In the genomic region with DNA sequence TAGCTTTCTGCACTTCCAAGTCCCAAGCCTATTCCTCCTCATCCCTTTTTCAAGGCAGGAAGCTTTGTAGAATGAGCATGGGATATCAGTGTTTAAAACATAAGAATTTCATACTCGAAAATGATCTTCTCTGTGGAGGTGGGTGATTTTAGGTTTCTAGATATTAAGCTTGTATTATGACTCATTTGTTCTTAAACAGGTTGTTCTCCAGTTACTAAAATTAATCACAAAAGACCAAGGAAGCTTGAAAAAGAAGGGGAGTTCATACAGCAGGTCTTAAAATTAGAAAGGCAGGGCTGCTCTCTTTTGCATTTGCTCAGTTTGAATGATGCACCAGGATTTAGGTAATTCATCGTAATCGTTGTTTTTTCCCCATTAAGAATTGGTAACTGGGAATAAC, we compare ENCODE assay signal across 29 cellular contexts.
DNase-seq lines count a peak whose midpoint lies in the region; ATAC-seq, FAIRE-seq and TF ChIP-seq lines count a peak whose summit lies in the region.
"Had no signal": no experiment of that assay in that cellular context is flagged by ENCODE, and none has a peak within 500 bp of the region (broad histone marks: within the 10 kb centered on the region; RNA-seq: fewer than 3 reads in every experiment).

No MANE protein-coding gene starts in this region.

- no peaks in the 10 kb centered on the region for H3F3A ChIP-seq in smooth muscle cell (ENCODE audit: low read depth)

- no peaks in the 10 kb centered on the region for H3K27me3 ChIP-seq in RWPE2 (ENCODE audit: insufficient read depth, poor library complexity, severe bottlenecking)
- H3K27me3 ChIP-seq in smooth muscle cell (ENCODE audit: low read depth) = no peaks in the 10 kb centered on the region
- H3K27me3 ChIP-seq: heart right ventricle, testis, uterus had no signal

- no peak for TF ChIP-seq CTCF in RWPE2 (IDR thresholded peaks at IDR 0.05; ENCODE audit: poor library complexity, severe bottlenecking)
- no peak for TF ChIP-seq CTCF in smooth muscle cell (IDR thresholded peaks at IDR 0.05; ENCODE audit: borderline replicate concordance, insufficient read depth, poor library complexity, severe bottlenecking)

- peak overlapping the region; percentile 2 for H3K27ac Mint-ChIP-seq in activated naive CD4-positive, alpha-beta T cell treated with anti-CD3 and anti-CD28 coated beads, Interleukin-2, amount 10 ng/mL, durations not matched to agents 7 days and 5 days
- H3K27ac Mint-ChIP-seq in activated naive CD8-positive, alpha-beta T cell treated with anti-CD3 and anti-CD28 coated beads for 36 hours = peak overlapping the region; percentile 91
- H3K27ac Mint-ChIP-seq in stimulated activated effector memory CD8-positive, alpha-beta T cell treated with anti-CD3 and anti-CD28 coated beads, Interleukin-12 subunit alpha, Interleukin-12 subunit beta, amount 100 ng/mL, for 72 hours = peak overlapping the region; percentile 20
- H3K27ac Mint-ChIP-seq: activated naive CD8-positive, alpha-beta T cell treated with anti-CD3 and anti-CD28 coated beads, Interleukin-2, amount 10 ng/mL, durations not matched to agents 7 days and 5 days had no signal

- H3K4me2 ChIP-seq in smooth muscle cell = no peak overlapping the region
- H3K4me2 ChIP-seq: KMS-11 had no signal

- H2AFZ ChIP-seq in smooth muscle cell (ENCODE audit: low read depth) = no peak overlapping the region

- ATAC-seq in RWPE2 (ENCODE audit: low read depth) = no peak
- ATAC-seq in stimulated activated effector memory CD8-positive, alpha-beta T cell treated with anti-CD3 and anti-CD28 coated beads, Interleukin-12 subunit alpha, Interleukin-12 subunit beta, amount 100 ng/mL, for 72 hours = peak; percentile 43
- ATAC-seq: heart right ventricle had no signal

- H3K27ac ChIP-seq in RWPE2 (ENCODE audit: poor library complexity, severe bottlenecking) (peak overlapping the region; percentile 87), smooth muscle cell (ENCODE audit: low read depth) (no peak overlapping the region)
- H3K27ac ChIP-seq: C4-2B, heart right ventricle, KMS-11, testis, uterus had no signal

- no peaks in the 10 kb centered on the region for H3K36me3 ChIP-seq in RWPE2 (ENCODE audit: low read depth)
- no peaks in the 10 kb centered on the region for H3K36me3 ChIP-seq in smooth muscle cell (ENCODE audit: low read depth)
- H3K36me3 ChIP-seq: uterus had no signal

- CTCF ChIA-PET in activated naive CD4-positive, alpha-beta T cell treated with anti-CD3 and anti-CD28 coated beads, Interleukin-2, amount 10 ng/mL, durations not matched to agents 7 days and 5 days (lab: Charles Lee) = interaction anchor here (1.2 kb wide), 1 partner anchor 44 kb away, joined by 3 read pairs; no protein-coding TSS in a partner anchor

- no peaks in the 10 kb centered on the region for H3K27me3 Mint-ChIP-seq in activated naive CD4-positive, alpha-beta T cell treated with anti-CD3 and anti-CD28 coated beads, Interleukin-2, amount 10 ng/mL, durations not matched to agents 7 days and 5 days
- H3K27me3 Mint-ChIP-seq in activated naive CD8-positive, alpha-beta T cell treated with anti-CD3 and anti-CD28 coated beads for 36 hours = no peaks in the 10 kb centered on the region
- H3K27me3 Mint-ChIP-seq: activated naive CD8-positive, alpha-beta T cell treated with anti-CD3 and anti-CD28 coated beads, Interleukin-2, amount 10 ng/mL, durations not matched to agents 7 days and 5 days had no signal

- H3K4me3 Mint-ChIP-seq in activated naive CD4-positive, alpha-beta T cell treated with anti-CD3 and anti-CD28 coated beads, Interleukin-2, amount 10 ng/mL, durations not matched to agents 7 days and 5 days = no peak overlapping the region
- H3K4me3 Mint-ChIP-seq in activated naive CD8-positive, alpha-beta T cell treated with anti-CD3 and anti-CD28 coated beads for 36 hours = no peak overlapping the region
- peak overlapping the region; percentile 21 for H3K4me3 Mint-ChIP-seq in stimulated activated effector memory CD8-positive, alpha-beta T cell treated with anti-CD3 and anti-CD28 coated beads, Interleukin-12 subunit alpha, Interleukin-12 subunit beta, amount 100 ng/mL, for 72 hours
- H3K4me3 Mint-ChIP-seq: activated naive CD8-positive, alpha-beta T cell treated with anti-CD3 and anti-CD28 coated beads, Interleukin-2, amount 10 ng/mL, durations not matched to agents 7 days and 5 days had no signal

- 91% methylated on average over 3 of the region's 3 CpGs for WGBS in smooth muscle cell (ENCODE audit: low lambda C conversion rate)

- H3K36me3 Mint-ChIP-seq in activated naive CD4-positive, alpha-beta T cell treated with anti-CD3 and anti-CD28 coated beads, Interleukin-2, amount 10 ng/mL, durations not matched to agents 7 days and 5 days = peaks cover 56% of the 10 kb centered on the region
- peaks cover 53% of the 10 kb centered on the region for H3K36me3 Mint-ChIP-seq in activated naive CD8-positive, alpha-beta T cell treated with anti-CD3 and anti-CD28 coated beads for 36 hours
- H3K36me3 Mint-ChIP-seq in stimulated activated effector memory CD8-positive, alpha-beta T cell treated with anti-CD3 and anti-CD28 coated beads, Interleukin-12 subunit alpha, Interleukin-12 subunit beta, amount 100 ng/mL, for 72 hours = peaks cover 7% of the 10 kb centered on the region

- H3K4me1 ChIP-seq in RWPE2 (ENCODE audit: insufficient read depth, poor library complexity, severe bottlenecking) (peaks cover 44% of the 10 kb centered on the region), smooth muscle cell (ENCODE audit: low read depth) (no peaks in the 10 kb centered on the region)
- H3K4me1 ChIP-seq: uterus had no signal

- peaks cover 69% of the 10 kb centered on the region for H3K4me1 Mint-ChIP-seq in activated naive CD4-positive, alpha-beta T cell treated with anti-CD3 and anti-CD28 coated beads, Interleukin-2, amount 10 ng/mL, durations not matched to agents 7 days and 5 days
- H3K4me1 Mint-ChIP-seq in activated naive CD8-positive, alpha-beta T cell treated with anti-CD3 and anti-CD28 coated beads for 36 hours = peaks cover 77% of the 10 kb centered on the region
- H3K4me1 Mint-ChIP-seq in stimulated activated effector memory CD8-positive, alpha-beta T cell treated with anti-CD3 and anti-CD28 coated beads, Interleukin-12 subunit alpha, Interleukin-12 subunit beta, amount 100 ng/mL, for 72 hours = peaks cover 56% of the 10 kb centered on the region

- H3K9ac ChIP-seq in smooth muscle cell (ENCODE audit: low read depth) = no peak overlapping the region
- H3K9ac ChIP-seq: KMS-11 had no signal

- no peaks in the 10 kb centered on the region for H3K9me3 Mint-ChIP-seq in activated naive CD4-positive, alpha-beta T cell treated with anti-CD3 and anti-CD28 coated beads, Interleukin-2, amount 10 ng/mL, durations not matched to agents 7 days and 5 days
- peaks cover 4% of the 10 kb centered on the region for H3K9me3 Mint-ChIP-seq in activated naive CD8-positive, alpha-beta T cell treated with anti-CD3 and anti-CD28 coated beads for 36 hours
- H3K9me3 Mint-ChIP-seq in stimulated activated effector memory CD8-positive, alpha-beta T cell treated with anti-CD3 and anti-CD28 coated beads, Interleukin-12 subunit alpha, Interleukin-12 subunit beta, amount 100 ng/mL, for 72 hours = no peaks in the 10 kb centered on the region

- H3K79me2 ChIP-seq in smooth muscle cell (ENCODE audit: low read depth) = no peaks in the 10 kb centered on the region

- DNase-seq in activated naive CD4-positive, alpha-beta T cell treated with anti-CD3 and anti-CD28 coated beads, Interleukin-2, amount 10 ng/mL, durations not matched to agents 7 days and 5 days = no peak
- no peak for DNase-seq in activated naive CD4-positive, alpha-beta T cell (lab: John Stamatoyannopoulos, UW)
- no peak for DNase-seq in RWPE2 (ENCODE audit: low spot score)
- no peak for DNase-seq in activated naive CD8-positive, alpha-beta T cell treated with anti-CD3 and anti-CD28 coated beads for 36 hours
- DNase-seq in stimulated activated effector memory CD8-positive, alpha-beta T cell treated with anti-CD3 and anti-CD28 coated beads, Interleukin-12 subunit alpha, Interleukin-12 subunit beta, amount 100 ng/mL, for 72 hours (ENCODE audit: low spot score in 2 of 2) = no peak
- DNase-seq in urothelium cell line (ENCODE audit: low spot score) = no peak
- no peak for DNase-seq in smooth muscle cell (lab: John Stamatoyannopoulos, UW; ENCODE audit: unreplicated experiment)
- DNase-seq: activated CD4-positive, alpha-beta T cell treated with anti-CD3 and anti-CD28 coated beads for 1 hour; activated naive CD8-positive, alpha-beta T cell treated with anti-CD3 and anti-CD28 coated beads, Interleukin-2, amount 10 ng/mL, durations not matched to agents 7 days and 5 days; effector CD4-positive, alpha-beta T cell; erythroblast; heart right ventricle; mesendoderm; NCI-H1694; NCI-H2171 treated with DMSO at 0.1 percent for 48 hours; NCI-H524; NK-92 treated with Interleukin-12 subunit alpha and Interleukin-12 subunit beta, amount 100 ng/mL, for 24 hours; occipital lobe; SHP77 treated with DMSO at 0.1 percent for 48 hours; small intestine; stimulated activated CD4-positive, alpha-beta T cell treated with anti-CD3 and anti-CD28 coated beads, Interleukin-2, amount 100 ng/mL, for 24 hours; testis; uterus had no signal

- no peak for FAIRE-seq in urothelium cell line (lab: Jason Lieb, UNC)
- FAIRE-seq: GM12892, H1, HTR-8/SVneo, small intestine, TTC549 had no signal

- no peaks in the 10 kb centered on the region for H4K20me1 ChIP-seq in smooth muscle cell (ENCODE audit: low read depth)

- H3K9me3 ChIP-seq in RWPE2 (ENCODE audit: severe bottlenecking) (no peaks in the 10 kb centered on the region), smooth muscle cell (replicated peaks; ENCODE audit: low read depth) (no peaks in the 10 kb centered on the region)
- H3K9me3 ChIP-seq: heart right ventricle, testis, uterus had no signal

- H3K4me3 ChIP-seq in RWPE2 (ENCODE audit: severe bottlenecking) (no peak overlapping the region), smooth muscle cell (no peak overlapping the region)
- H3K4me3 ChIP-seq: heart right ventricle, testis, uterus had no signal

Comparison
In these comparisons a context has a peak if more than half of its experiments do, and no peak if none do; other contexts are left out.
1. H3K27ac Mint-ChIP-seq: peak in every context shown above with its lines; median percentile 91 in activated naive CD8-positive, alpha-beta T cell treated with anti-CD3 and anti-CD28 coated beads for 36 hours; 20 in stimulated activated effector memory CD8-positive, alpha-beta T cell treated with anti-CD3 and anti-CD28 coated beads, Interleukin-12 subunit alpha, Interleukin-12 subunit beta, amount 100 ng/mL, for 72 hours; 2 in activated naive CD4-positive, alpha-beta T cell treated with anti-CD3 and anti-CD28 coated beads, Interleukin-2, amount 10 ng/mL, durations not matched to agents 7 days and 5 days.